Comparison of ENCODE assay signal across 9 cellular contexts in genomic region chr4:1192091-1192492, GRCh38. TPM values are rescaled to one million over a fixed set of nuclear protein-coding genes. Genes with fewer than 3 reads are reported as not detected.
DNase-seq lines count a peak whose midpoint lies in the region; ATAC-seq lines count a peak whose summit lies in the region.
"Had no signal": no experiment of that assay in that cellular context is flagged by ENCODE, and none has a peak within 500 bp of the region (broad histone marks: within the 10 kb centered on the region; RNA-seq: fewer than 3 reads in every experiment).

No MANE protein-coding gene starts in this region.

- no peaks in the 10 kb centered on the region for H3K27me3 Mint-ChIP-seq in stimulated activated naive CD8-positive, alpha-beta T cell treated with anti-CD3 and anti-CD28 coated beads, Interleukin-15, amount 100 ng/mL, for 72 hours
- no peaks in the 10 kb centered on the region for H3K27me3 Mint-ChIP-seq in activated CD4-positive, alpha-beta T cell treated with anti-CD3 and anti-CD28 coated beads, Interleukin-2, amount 10 ng/mL, durations not matched to agents 7 days and 5 days

- no peaks in the 10 kb centered on the region for H3K9me3 ChIP-seq in duodenal mucosa (ENCODE audit: control insufficient read depth in 1 of 2, low read length in 2 of 2)
- H3K9me3 ChIP-seq in aorta (ENCODE audit: control insufficient read depth, low read length), result no peaks in the 10 kb centered on the region

- H3K9ac ChIP-seq in duodenal mucosa (ENCODE audit: low read depth in 1 of 2, low read length in 2 of 2), result peak overlapping the region; percentile 1 to 46
- H3K9ac ChIP-seq: BLaER1 treated with 17β-estradiol and CSF1 and Interleukin-3, amounts not matched to agents 10 nM and 100 nM had no signal

- intact Hi-C loops in aorta (cut with DNase I), result loop anchor here (2.0 to 10.0 kb wide), 2 partner anchors 25 to 53 kb away; partner anchors contain the start of gene CTBP1 (in 1 of the 2)

- no peak for ATAC-seq in stimulated activated naive CD8-positive, alpha-beta T cell treated with anti-CD3 and anti-CD28 coated beads, Interleukin-15, Interleukin-2, amounts not matched to agents 100 U/mL and 50 U/mL, for 24 hours
- no peak for ATAC-seq in stimulated activated naive CD8-positive, alpha-beta T cell treated with anti-CD3 and anti-CD28 coated beads, Interleukin-15, amount 100 ng/mL, for 72 hours
- peak; percentile 95 for ATAC-seq in aorta (ENCODE audit: low FRiP score)
- ATAC-seq in HG03521 (IDR thresholded peaks at IDR 0.05; ENCODE audit: unreplicated experiment), result no peak
- no peak for ATAC-seq in GM19455 (IDR thresholded peaks at IDR 0.05; ENCODE audit: unreplicated experiment)

- H3K4me1 ChIP-seq in duodenal mucosa (ENCODE audit: control insufficient read depth in 1 of 2, insufficient read depth in 2 of 2, low read length in 2 of 2), result peaks cover 19 to 25% of the 10 kb centered on the region in 2 donors
- no peaks in the 10 kb centered on the region for H3K4me1 ChIP-seq in aorta (ENCODE audit: control insufficient read depth in 1 of 2, insufficient read depth in 2 of 2, low read length in 2 of 2)

- peaks cover 0 to 6% of the 10 kb centered on the region in 2 donors for H3K36me3 ChIP-seq in duodenal mucosa (ENCODE audit: control insufficient read depth in 1 of 2, insufficient read depth in 2 of 2, low read length in 2 of 2)
- H3K36me3 ChIP-seq in aorta (ENCODE audit: control insufficient read depth in 1 of 2, insufficient read depth in 2 of 2, low read length in 1 of 2), result no peaks in the 10 kb centered on the region

- CTCF ChIA-PET in activated CD4-positive, alpha-beta T cell treated with anti-CD3 and anti-CD28 coated beads, Interleukin-2, amount 10 ng/mL, durations not matched to agents 7 days and 5 days (lab: Charles Lee), result interaction anchor here (0.5 to 1.5 kb wide), 5 partner anchors 9 to 29 kb away, joined by 3 to 7 read pairs (median 4); no protein-coding TSS in a partner anchor

- no peak overlapping the region for H3K4me3 ChIP-seq in duodenal mucosa (ENCODE audit: low read depth in 1 of 2, low read length in 2 of 2)
- H3K4me3 ChIP-seq in aorta (ENCODE audit: low read length in 2 of 2), result no peak overlapping the region
- H3K4me3 ChIP-seq: BLaER1 treated with 17β-estradiol and CSF1 and Interleukin-3, amounts not matched to agents 10 nM and 100 nM had no signal

- no peaks in the 10 kb centered on the region for H3K27me3 ChIP-seq in duodenal mucosa (ENCODE audit: control insufficient read depth in 1 of 2, insufficient read depth in 2 of 2, low read length in 2 of 2)
- H3K27me3 ChIP-seq in aorta (ENCODE audit: control insufficient read depth in 1 of 2, insufficient read depth in 2 of 2, low read length in 1 of 2), result no peaks in the 10 kb centered on the region

- POLR2A ChIA-PET in activated CD4-positive, alpha-beta T cell treated with anti-CD3 and anti-CD28 coated beads, Interleukin-2, amount 10 ng/mL, durations not matched to agents 7 days and 5 days (lab: Charles Lee), result no interaction called here

- 0 to 5% methylated on average over 4 of the region's 4 CpGs for WGBS in aorta, 2 donors

- H3K9me3 Mint-ChIP-seq in stimulated activated naive CD8-positive, alpha-beta T cell treated with anti-CD3 and anti-CD28 coated beads, Interleukin-15, amount 100 ng/mL, for 72 hours, result no peaks in the 10 kb centered on the region
- no peaks in the 10 kb centered on the region for H3K9me3 Mint-ChIP-seq in activated CD4-positive, alpha-beta T cell treated with anti-CD3 and anti-CD28 coated beads, Interleukin-2, amount 10 ng/mL, durations not matched to agents 7 days and 5 days

- DNase-seq in stimulated activated naive CD8-positive, alpha-beta T cell treated with anti-CD3 and anti-CD28 coated beads, Interleukin-15, Interleukin-2, amounts not matched to agents 100 U/mL and 50 U/mL, for 24 hours, result peak; percentile 2
- no peak for DNase-seq in stimulated activated naive CD8-positive, alpha-beta T cell treated with anti-CD3 and anti-CD28 coated beads, Interleukin-15, amount 100 ng/mL, for 72 hours
- DNase-seq in mesenteric fat pad (ENCODE audit: low spot score), result peak; percentile 90
- peak; percentile 92 to 93 for DNase-seq in aorta
- no peak for DNase-seq in activated CD4-positive, alpha-beta T cell treated with anti-CD3 and anti-CD28 coated beads, Interleukin-2, amount 10 ng/mL, durations not matched to agents 7 days and 5 days

- no peak overlapping the region for H3K4me3 Mint-ChIP-seq in stimulated activated naive CD8-positive, alpha-beta T cell treated with anti-CD3 and anti-CD28 coated beads, Interleukin-15, amount 100 ng/mL, for 72 hours
- no peak overlapping the region for H3K4me3 Mint-ChIP-seq in activated CD4-positive, alpha-beta T cell treated with anti-CD3 and anti-CD28 coated beads, Interleukin-2, amount 10 ng/mL, durations not matched to agents 7 days and 5 days

- H3K4me1 Mint-ChIP-seq in stimulated activated naive CD8-positive, alpha-beta T cell treated with anti-CD3 and anti-CD28 coated beads, Interleukin-15, amount 100 ng/mL, for 72 hours, result peaks cover 10% of the 10 kb centered on the region
- H3K4me1 Mint-ChIP-seq in activated CD4-positive, alpha-beta T cell treated with anti-CD3 and anti-CD28 coated beads, Interleukin-2, amount 10 ng/mL, durations not matched to agents 7 days and 5 days, result peaks cover 18% of the 10 kb centered on the region

- H3K27ac ChIP-seq in duodenal mucosa (ENCODE audit: low read depth, low read length) (peak overlapping the region; percentile 77), aorta (ENCODE audit: low read depth in 1 of 2, low read length in 2 of 2) (peak overlapping the region in 1 of 2 donors; percentile 72)
- H3K27ac ChIP-seq: BLaER1 treated with 17β-estradiol and CSF1 and Interleukin-3, amounts not matched to agents 10 nM and 100 nM had no signal

- H3K36me3 Mint-ChIP-seq in activated CD4-positive, alpha-beta T cell treated with anti-CD3 and anti-CD28 coated beads, Interleukin-2, amount 10 ng/mL, durations not matched to agents 7 days and 5 days (ENCODE audit: low read depth), result peaks cover 31% of the 10 kb centered on the region

- no peak overlapping the region for H3K27ac Mint-ChIP-seq in stimulated activated naive CD8-positive, alpha-beta T cell treated with anti-CD3 and anti-CD28 coated beads, Interleukin-15, amount 100 ng/mL, for 72 hours
- no peak overlapping the region for H3K27ac Mint-ChIP-seq in activated CD4-positive, alpha-beta T cell treated with anti-CD3 and anti-CD28 coated beads, Interleukin-2, amount 10 ng/mL, durations not matched to agents 7 days and 5 days

RNA-seq across cellular contexts. Expression of gene SPON2, which starts 19.7 kb away (rescaled TPM):
- total RNA-seq in mesenteric fat pad (27.3 TPM), aorta (10 to 100 TPM in 1 of 2 donors, 1 to 10 TPM in 1; 5.7 to 40.8 TPM)
- 1 to 10 TPM; 4.9 to 5.4 TPM for polyA plus RNA-seq in aorta
- total RNA-seq in activated CD4-positive, alpha-beta T cell treated with anti-CD3 and anti-CD28 coated beads, Interleukin-2, amount 10 ng/mL, durations not matched to agents 7 days and 5 days, result 10 to 100 TPM; 21.5 to 28.3 TPM

RNA-seq across cellular contexts. Expression of gene CTBP1, which starts 56.8 kb away (rescaled TPM):
- total RNA-seq in mesenteric fat pad (147 TPM), aorta (100 to 1,000 TPM; 111 to 145 TPM)
- 10 to 100 TPM; 66.4 to 96.5 TPM for polyA plus RNA-seq in aorta
- total RNA-seq in activated CD4-positive, alpha-beta T cell treated with anti-CD3 and anti-CD28 coated beads, Interleukin-2, amount 10 ng/mL, durations not matched to agents 7 days and 5 days, result 100 to 1,000 TPM; 223 to 242 TPM

Comparison
In these comparisons a context has a peak if more than half of its experiments do, and no peak if none do; other contexts are left out.
1. DNase-seq: peak in stimulated activated naive CD8-positive, alpha-beta T cell treated with anti-CD3 and anti-CD28 coated beads, Interleukin-15, Interleukin-2, amounts not matched to agents 100 U/mL and 50 U/mL, for 24 hours (single experiment), mesenteric fat pad (single experiment) and aorta (2 of 2); none in stimulated activated naive CD8-positive, alpha-beta T cell treated with anti-CD3 and anti-CD28 coated beads, Interleukin-15, amount 100 ng/mL, for 72 hours (0 of 2) and activated CD4-positive, alpha-beta T cell treated with anti-CD3 and anti-CD28 coated beads, Interleukin-2, amount 10 ng/mL, durations not matched to agents 7 days and 5 days (single experiment).